Comparison of ENCODE assay signal across 8 cellular contexts in the genomic region with DNA sequence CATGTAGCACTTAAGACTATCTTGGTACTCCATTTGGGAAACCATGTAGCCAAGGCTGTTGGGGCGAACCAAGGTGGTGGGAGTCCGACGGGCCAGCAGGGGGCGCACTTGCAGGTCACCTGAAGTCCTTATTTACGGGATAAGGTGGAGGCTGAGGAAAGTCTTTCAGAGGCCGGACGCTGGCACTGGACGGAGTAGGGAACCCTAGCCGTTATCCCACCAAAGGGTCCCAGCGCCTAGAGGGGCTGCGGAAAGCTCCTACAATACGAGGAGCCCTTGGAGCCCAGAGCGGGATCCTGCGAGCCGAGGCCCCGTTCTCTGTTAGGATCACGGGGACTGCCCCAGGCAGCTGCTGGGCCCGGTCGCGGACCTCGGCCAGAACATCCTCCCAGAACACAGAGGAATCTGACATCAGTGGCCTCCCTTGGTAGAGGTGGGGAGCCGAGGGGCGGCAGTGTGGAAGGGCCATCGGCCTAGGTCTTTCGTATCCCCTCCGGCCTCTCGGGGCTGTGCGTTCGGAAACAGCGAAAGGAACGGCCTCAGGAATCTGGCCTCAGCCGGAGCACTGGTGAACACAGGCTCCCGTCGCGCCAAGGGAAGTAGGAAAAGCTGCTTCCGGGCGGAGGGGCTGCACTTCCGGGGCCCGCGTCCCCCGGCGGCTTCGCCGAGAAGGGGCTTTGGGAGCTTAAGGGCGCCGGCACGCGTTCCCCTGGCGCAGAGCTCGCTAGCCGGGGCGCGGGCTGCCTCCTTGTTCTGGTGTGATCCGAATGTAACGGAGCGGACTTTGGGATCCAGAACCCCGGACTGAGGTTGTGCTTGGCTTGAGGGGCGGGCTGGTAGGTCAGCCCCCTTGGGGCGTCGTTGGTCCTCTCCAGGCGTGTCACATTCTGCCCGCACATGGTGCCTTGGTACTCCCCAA. TPM values are rescaled to one million over a fixed set of nuclear protein-coding genes. Genes with fewer than 3 reads are reported as not detected.
DNase-seq lines count a peak whose midpoint lies in the region; ATAC-seq and TF ChIP-seq lines count a peak whose summit lies in the region.

No MANE protein-coding gene starts in this region.

- H3K23me2 ChIP-seq in H9 (ENCODE audit: insufficient read length, low read depth, low read length, poor library complexity, severe bottlenecking), result no peaks in the 10 kb centered on the region

- H3K36me3 ChIP-seq in OCI-LY1 (ENCODE audit: insufficient read depth, low read length) (no peaks in the 10 kb centered on the region), esophagus squamous epithelium (no peaks in the 10 kb centered on the region)

- peak; percentile 57 for DNase-seq in Ammon's horn (ENCODE audit: low spot score)
- peak; percentile 70 for DNase-seq in H9
- DNase-seq in activated T-cell treated with anti-CD3 and anti-CD28 coated beads for 4 hours, result peak; percentile 72
- DNase-seq in esophagus squamous epithelium (lab: John Stamatoyannopoulos, UW), result no peak
- DNase-seq in nephron progenitor cell, result peak; percentile 6
- DNase-seq in stimulated activated naive CD4-positive, alpha-beta T cell treated with Interleukin-2 at 50 U/mL for 16 hours (lab: John Stamatoyannopoulos, UW), result peak; percentile 77

- no peak overlapping the region for H3T11ph ChIP-seq in H9 (ENCODE audit: low read length)

- H3K9ac ChIP-seq in H9 (ENCODE audit: extremely low read depth, insufficient read length, low read length), result no peak overlapping the region
- H3K9ac ChIP-seq in OCI-LY1 (ENCODE audit: low read length), result peak overlapping the region; percentile 32; the same call in 1 of the 2 replicates

- no peak overlapping the region for H2BK12ac ChIP-seq in H9 (ENCODE audit: insufficient read length, low read depth, low read length)

- no peak for ATAC-seq in HG02981 (IDR thresholded peaks at IDR 0.05; ENCODE audit: unreplicated experiment)

- H3K27ac Mint-ChIP-seq in H9, result no peak overlapping the region
- H3K27ac Mint-ChIP-seq in nephron progenitor cell, result no peak overlapping the region

- no peak overlapping the region for H3K4ac ChIP-seq in H9 (ENCODE audit: low read depth, low read length)

- H3K27ac ChIP-seq in H9 (ENCODE audit: insufficient read length, low read depth, low read length) (no peak overlapping the region), OCI-LY1 (ENCODE audit: low read depth, low read length, poor library complexity, severe bottlenecking) (no peak overlapping the region), esophagus squamous epithelium (peak overlapping the region; percentile 27 to 84 (median 53))

- H3K4me3 Mint-ChIP-seq in H9, result no peak overlapping the region
- H3K4me3 Mint-ChIP-seq in nephron progenitor cell, result no peak overlapping the region

- no peak overlapping the region for H2AFZ ChIP-seq in H9 (ENCODE audit: low read length)
- H2AFZ ChIP-seq in OCI-LY1 (ENCODE audit: low read length), result no peak overlapping the region

- H3K9me3 Mint-ChIP-seq in H9 (peaks cover 63 to 85% of the 10 kb centered on the region in 2 experiments), nephron progenitor cell (peaks cover 37% of the 10 kb centered on the region)

- H3K56ac ChIP-seq in H9 (ENCODE audit: insufficient read length, low read depth, low read length), result no peak overlapping the region

- H2BK5ac ChIP-seq in H9 (ENCODE audit: insufficient read length, low read length), result no peak overlapping the region

- H3K27me3 ChIP-seq in H9 (ENCODE audit: insufficient read depth, low read length) (no peaks in the 10 kb centered on the region), OCI-LY1 (ENCODE audit: insufficient read depth, low read length) (no peaks in the 10 kb centered on the region), esophagus squamous epithelium (peaks cover 0 to 6% (median 0%) of the 10 kb centered on the region in 4 donors)

- H4K91ac ChIP-seq in H9 (ENCODE audit: insufficient read length, low read depth, low read length), result no peak overlapping the region

- H4K5ac ChIP-seq in H9 (ENCODE audit: insufficient read length, low read depth, low read length), result no peak overlapping the region

- H3K27me3 Mint-ChIP-seq in H9 (ENCODE audit: low read depth), result no peaks in the 10 kb centered on the region
- peaks cover 5% of the 10 kb centered on the region for H3K27me3 Mint-ChIP-seq in nephron progenitor cell (ENCODE audit: low read depth, poor library complexity)

- no peak overlapping the region for H2BK15ac ChIP-seq in H9 (ENCODE audit: low read depth, low read length)

- no peak overlapping the region for H2AK5ac ChIP-seq in H9 (ENCODE audit: insufficient read length, low read length)

- H3K36me3 Mint-ChIP-seq in H9 (ENCODE audit: insufficient read depth in 1 of 3, low read depth in 3 of 3) (peaks cover 0 to 3% (median 0%) of the 10 kb centered on the region in 3 experiments; a peak in 3 of 7 replicates), nephron progenitor cell (ENCODE audit: low read depth) (no peaks in the 10 kb centered on the region)

- no peak overlapping the region for H4K8ac ChIP-seq in H9 (replicated peaks; ENCODE audit: insufficient read length, low read depth, low read length)

- H3K23ac ChIP-seq in H9 (ENCODE audit: insufficient read length, low read depth, low read length), result no peak overlapping the region

- H4K20me1 ChIP-seq in H9 (ENCODE audit: control insufficient read depth, insufficient read depth, insufficient read length) (no peaks in the 10 kb centered on the region), OCI-LY1 (ENCODE audit: insufficient read depth, low read length) (no peaks in the 10 kb centered on the region)

- no peak overlapping the region for H2BK20ac ChIP-seq in H9 (ENCODE audit: low read depth, low read length, poor library complexity, severe bottlenecking)

- TF ChIP-seq CTCF in H9 (conservative IDR thresholded peaks at IDR 0.05) (peak; percentile 58; the same call in 2 of the 3 replicates), OCI-LY1 (IDR thresholded peaks at IDR 0.05; ENCODE audit: low read length) (peak; percentile 84), esophagus squamous epithelium (IDR thresholded peaks at IDR 0.05) (peak; percentile 60 to 81 (median 66)), nephron progenitor cell (IDR thresholded peaks at IDR 0.05) (no peak)

- peaks cover 40% of the 10 kb centered on the region for H3K9me3 ChIP-seq in H9 (ENCODE audit: control insufficient read depth, low read depth, low read length)
- H3K9me3 ChIP-seq in OCI-LY1 (ENCODE audit: low read length), result no peaks in the 10 kb centered on the region
- no peaks in the 10 kb centered on the region for H3K9me3 ChIP-seq in esophagus squamous epithelium

- no peaks in the 10 kb centered on the region for H3F3A ChIP-seq in OCI-LY1 (ENCODE audit: insufficient read depth, low read length)

- H3K79me1 ChIP-seq in H9 (ENCODE audit: insufficient read depth, low read depth, low read length, poor library complexity, severe bottlenecking), result no peaks in the 10 kb centered on the region

- no peaks in the 10 kb centered on the region for H3K4me1 Mint-ChIP-seq in H9
- no peaks in the 10 kb centered on the region for H3K4me1 Mint-ChIP-seq in nephron progenitor cell

- H3K18ac ChIP-seq in H9 (ENCODE audit: insufficient read length, low read depth, low read length), result no peak overlapping the region

- H3K4me3 ChIP-seq in OCI-LY1 (ENCODE audit: low read depth, low read length, poor library complexity, severe bottlenecking) (peak overlapping the region; percentile 53), esophagus squamous epithelium (peak overlapping the region; percentile 15 to 59 (median 50))

- no CpG with 5 or more reads among the region's 62 CpGs for WGBS in H9 (ENCODE audit: extremely low coverage, insufficient read length, low lambda C conversion rate)
- WGBS in esophagus squamous epithelium, 2 donors, result 23 to 46% methylated on average over 11 to 24 of the region's 62 CpGs

- no peaks in the 10 kb centered on the region for H3K79me2 ChIP-seq in H9 (ENCODE audit: insufficient read depth, low read length)
- no peaks in the 10 kb centered on the region for H3K79me2 ChIP-seq in OCI-LY1 (ENCODE audit: insufficient read depth, low read length)

- H3K9me2 ChIP-seq in OCI-LY1 (ENCODE audit: low read depth, low read length), result no peaks in the 10 kb centered on the region

- H3K4me2 ChIP-seq in H9 (ENCODE audit: insufficient read depth, insufficient read length, low read length), result no peak overlapping the region
- peak overlapping the region; percentile 69 for H3K4me2 ChIP-seq in OCI-LY1 (ENCODE audit: low read length)

- no peaks in the 10 kb centered on the region for H3K4me1 ChIP-seq in H9 (ENCODE audit: insufficient read depth, low read length)
- peaks cover 9% of the 10 kb centered on the region for H3K4me1 ChIP-seq in OCI-LY1 (ENCODE audit: insufficient read depth, low read length, severe bottlenecking)
- peaks cover 20 to 86% (median 34%) of the 10 kb centered on the region in 3 donors for H3K4me1 ChIP-seq in esophagus squamous epithelium

- no peak for TF ChIP-seq POLR2A in esophagus squamous epithelium (IDR thresholded peaks at IDR 0.05)

- intact Hi-C loops in esophagus squamous epithelium (cut with DNase I), result loop anchor here (10.0 kb wide), 1 partner anchor 266 kb away; no protein-coding TSS in a partner anchor

- no peak overlapping the region for H3K14ac ChIP-seq in H9 (ENCODE audit: insufficient read depth, low read length)

- no peak overlapping the region for H2BK120ac ChIP-seq in H9 (ENCODE audit: low read depth, low read length, poor library complexity, severe bottlenecking)

RNA-seq across cellular contexts. Expression of gene RPTN, which starts 29.9 kb away (rescaled TPM):
- not detected in 2 replicates for total RNA-seq in H9 (2021)
- total RNA-seq in esophagus squamous epithelium, result under 1 TPM; 0.09 to 0.95 (median 0.14) TPM

RNA-seq across cellular contexts. Expression of gene HRNR, which starts 35.1 kb away (rescaled TPM):
- not detected in 2 replicates for total RNA-seq in H9 (2021)
- total RNA-seq in esophagus squamous epithelium, result under 1 TPM in 1 of 4 donors, not detected in 3; 0.18 TPM

Comparison
In these comparisons a context has a peak if more than half of its experiments do, and no peak if none do; other contexts are left out.
1. H3K27ac ChIP-seq: peak in esophagus squamous epithelium (4 of 4); none in H9 (single experiment) and OCI-LY1 (single experiment).